In the genomic region with DNA sequence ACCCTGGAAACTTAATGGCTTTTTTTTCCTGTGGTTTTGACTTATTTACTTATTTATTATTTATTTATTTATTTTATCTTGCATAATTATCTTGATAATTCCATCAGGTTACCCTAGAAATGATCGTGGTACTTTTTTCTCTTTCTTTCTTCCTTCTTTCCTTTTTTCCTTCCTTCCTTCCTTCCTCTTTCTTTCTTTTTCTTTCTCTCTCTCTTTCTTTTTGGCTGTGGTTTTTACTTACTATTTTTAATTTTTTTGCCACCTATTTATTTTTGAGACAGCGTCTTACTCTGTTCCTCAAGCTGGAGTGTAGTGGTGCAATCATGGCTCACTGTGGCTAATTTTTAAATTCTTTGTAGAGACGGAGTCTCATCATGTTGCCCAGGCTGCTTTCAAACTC, we compare ENCODE assay signal across 27 cellular contexts. TPM values are rescaled to one million over a fixed set of nuclear protein-coding genes. Genes with fewer than 3 reads are reported as not detected.
DNase-seq lines count a peak whose midpoint lies in the region; ATAC-seq, FAIRE-seq and TF ChIP-seq lines count a peak whose summit lies in the region.
"Had no signal": no experiment of that assay in that cellular context is flagged by ENCODE, and none has a peak within 500 bp of the region (broad histone marks: within the 10 kb centered on the region; RNA-seq: fewer than 3 reads in every experiment).

No MANE protein-coding gene starts in this region.

- FAIRE-seq in K562 (lab: Jason Lieb, UNC), result no peak
- FAIRE-seq: A204.1, G401.6, GM12891 had no signal

- no peak overlapping the region for H3K4me3 ChIP-seq in BLaER1
- no peak overlapping the region for H3K4me3 ChIP-seq in BLaER1 treated with 17β-estradiol and CSF1 and Interleukin-3, amounts not matched to agents 10 nM and 100 nM
- H3K4me3 ChIP-seq in K562, result no peak overlapping the region
- no peak overlapping the region for H3K4me3 ChIP-seq in ovary

- H3K79me2 ChIP-seq in K562 (ENCODE audit: control insufficient read depth, insufficient read depth, low read length), result no peaks in the 10 kb centered on the region

- H4K20me1 ChIP-seq in BLaER1, result no peaks in the 10 kb centered on the region
- H4K20me1 ChIP-seq in BLaER1 treated with 17β-estradiol and CSF1 and Interleukin-3, amounts not matched to agents 10 nM and 100 nM, result no peaks in the 10 kb centered on the region
- no peaks in the 10 kb centered on the region for H4K20me1 ChIP-seq in K562 (replicated peaks; ENCODE audit: control insufficient read depth, insufficient read depth, low read length)

- intact Hi-C loops in K562 (cut with micrococcal nuclease), result no loop called here
- intact Hi-C loops in ovary (cut with DNase I), result no loop called here

- H3K27ac ChIP-seq in BLaER1 (no peak overlapping the region), K562 (ENCODE audit: extremely low read depth, low read depth, low read length) (no peak overlapping the region), ovary (no peak overlapping the region)
- H3K27ac ChIP-seq in BLaER1 treated with 17β-estradiol and CSF1 and Interleukin-3, amounts not matched to agents 10 nM and 100 nM, result no peak overlapping the region

- H3K27me3 ChIP-seq in BLaER1 (no peaks in the 10 kb centered on the region), K562 (ENCODE audit: control insufficient read depth in 2 of 2, insufficient read depth in 2 of 2, low read length in 2 of 2) (peaks cover 19 to 36% of the 10 kb centered on the region in 2 experiments; a peak in 4 of 5 replicates), ovary (no peaks in the 10 kb centered on the region)
- no peaks in the 10 kb centered on the region for H3K27me3 ChIP-seq in BLaER1 treated with 17β-estradiol and CSF1 and Interleukin-3, amounts not matched to agents 10 nM and 100 nM
- H3K27me3 ChIP-seq: BE2C had no signal

- peak overlapping the region; percentile 8; the same call in 1 of the 2 replicates for H3K4me2 ChIP-seq in BLaER1
- peak overlapping the region in 9 of 11 experiments; percentile 14 to 60 (median 39); a peak in 14 of 22 replicates for H3K4me2 ChIP-seq in BLaER1 treated with 17β-estradiol and CSF1 and Interleukin-3, amounts not matched to agents 10 nM and 100 nM
- no peak overlapping the region for H3K4me2 ChIP-seq in K562 (ENCODE audit: insufficient read depth, low read length)

- no peak for ATAC-seq in K562
- no peak for ATAC-seq in GM18873 (IDR thresholded peaks at IDR 0.05; ENCODE audit: low FRiP score, unreplicated experiment)
- ATAC-seq in HG03432 (IDR thresholded peaks at IDR 0.05; ENCODE audit: unreplicated experiment), result no peak

- peaks cover 38% of the 10 kb centered on the region for H3K9me3 ChIP-seq in BLaER1
- peaks cover 38 to 42% (median 40%) of the 10 kb centered on the region in 11 experiments for H3K9me3 ChIP-seq in BLaER1 treated with 17β-estradiol and CSF1 and Interleukin-3, amounts not matched to agents 10 nM and 100 nM (replicated peaks in 1 of 11)
- H3K9me3 ChIP-seq in K562 (replicated peaks; ENCODE audit: control insufficient read depth, insufficient read depth, low read depth, low read length), result peaks cover 8% of the 10 kb centered on the region
- H3K9me3 ChIP-seq in ovary, result no peaks in the 10 kb centered on the region
- H3K9me3 ChIP-seq: BE2C had no signal

- TF ChIP-seq CTCF in K562 (IDR thresholded peaks at IDR 0.05 in 2 of 3, conservative IDR thresholded peaks at IDR 0.05 in 1 of 3; ENCODE audit: insufficient read depth in 2 of 3, low read depth in 1 of 3, low read length in 3 of 3) (no peak), ovary (IDR thresholded peaks at IDR 0.05) (no peak)

- no peaks in the 10 kb centered on the region for H3K36me3 ChIP-seq in BLaER1
- H3K36me3 ChIP-seq in BLaER1 treated with 17β-estradiol and CSF1 and Interleukin-3, amounts not matched to agents 10 nM and 100 nM, result no peaks in the 10 kb centered on the region
- H3K36me3 ChIP-seq in K562 (ENCODE audit: control insufficient read depth, insufficient read depth, low read length), result no peaks in the 10 kb centered on the region
- H3K36me3 ChIP-seq in ovary, result no peaks in the 10 kb centered on the region
- H3K36me3 ChIP-seq: BE2C had no signal

- POLR2A ChIA-PET in K562 (lab: Yijun Ruan, JAX), result interaction anchor here (0.6 to 0.8 kb wide), 2 partner anchors 131 to 431 kb away, joined by 3 read pairs; no protein-coding TSS in a partner anchor

- CTCF ChIA-PET in K562 (lab: Yijun Ruan, JAX; ENCODE audit: low intra/inter-chr PET ratio), result no interaction called here

- WGBS in K562 (ENCODE audit: insufficient coverage, low coverage, missing lambda C conversion rate), result 9% methylated on average over 3 of the region's 3 CpGs
- 83 to 90% (median 84%) methylated on average over 3 of the region's 3 CpGs for WGBS in ovary, 3 donors

- DNase-seq in MV-4-11 (lab: John Stamatoyannopoulos, UW), result peak; percentile 20
- DNase-seq in K562 (ENCODE audit: extremely low read depth in 1 of 4, low spot score in 3 of 4), result no peak
- DNase-seq in DMS79 treated with DMSO at 0.1 percent for 48 hours (lab: John Stamatoyannopoulos, UW), result no peak
- DNase-seq in ovary, result no peak
- DNase-seq: 8988T; ACHN; BE2C; C1 segment of cervical spinal cord; CD4-positive, alpha-beta memory T cell; CD4-positive, CD25-positive, alpha-beta regulatory T cell; CD8-positive, alpha-beta memory T cell; COR-L47; DMS 273 treated with DMSO at 0.1 percent for 48 hours; DMS153; DMS53; DMS79; GF-D8 had no signal

- no peaks in the 10 kb centered on the region for H3K9me1 ChIP-seq in K562 (ENCODE audit: control insufficient read depth, insufficient read depth, low read length)

- in situ Hi-C loops in K562 (cut with MboI), result no loop called here

- no peak for TF ChIP-seq RAD21 in K562 (CRISPR knock-in tag; conservative IDR thresholded peaks at IDR 0.05 in 1 of 2, IDR thresholded peaks at IDR 0.05 in 1 of 2)

- H2AFZ ChIP-seq in K562 (ENCODE audit: low read depth, low read length), result no peak overlapping the region

- peaks cover 18% of the 10 kb centered on the region for H3K4me1 ChIP-seq in BLaER1
- H3K4me1 ChIP-seq in BLaER1 treated with 17β-estradiol and CSF1 and Interleukin-3, amounts not matched to agents 10 nM and 100 nM, result peaks cover 4 to 19% (median 15%) of the 10 kb centered on the region in 10 experiments; a peak in 16 of 20 replicates
- H3K4me1 ChIP-seq in K562 (replicated peaks in 1 of 2; ENCODE audit: control insufficient read depth in 2 of 2, insufficient read depth in 2 of 2, low read length in 2 of 2), result no peaks in the 10 kb centered on the region
- H3K4me1 ChIP-seq in ovary (ENCODE audit: insufficient read depth), result no peaks in the 10 kb centered on the region
- H3K4me1 ChIP-seq: BE2C had no signal

- H3K9ac ChIP-seq in BLaER1 (no peak overlapping the region), K562 (ENCODE audit: insufficient read depth in 1 of 2, low read depth in 2 of 2, low read length in 2 of 2) (no peak overlapping the region)
- no peak overlapping the region for H3K9ac ChIP-seq in BLaER1 treated with 17β-estradiol and CSF1 and Interleukin-3, amounts not matched to agents 10 nM and 100 nM

- TF ChIP-seq EP300 in K562 (IDR thresholded peaks at IDR 0.05; ENCODE audit: low read length) (no peak), ovary (IDR thresholded peaks at IDR 0.05) (no peak)

- no TSS peak for BruUV-seq in K562 (replicated peaks; lab: Mats Ljungman, UMichigan)

- TF ChIP-seq POLR2A in K562 (conservative IDR thresholded peaks at IDR 0.05) (no peak), ovary (IDR thresholded peaks at IDR 0.05) (no peak)

RNA-seq across cellular contexts. Expression of a gene that starts 6.2 kb away (rescaled TPM):
- not detected in 2 replicates for total RNA-seq in K562 (2011; cell fraction: chromatin; rRNA removed; ENCODE audit: low replicate concordance)
- not detected in 2 replicates for total RNA-seq in K562 (2011; cell fraction: nucleolus; rRNA removed)
- not detected in 2 replicates for total RNA-seq in K562 (2011; cell fraction: nucleoplasm; rRNA removed)
- total RNA-seq in K562 (2014; rRNA removed) (not detected in 2 replicates), K562 (2014; rRNA removed; fragmentation: Illumina TruSeq; extraction: Trizol) (not detected in 2 replicates), K562 (2015; rRNA removed; fragmentation: Illumina TruSeq; extraction: Trizol) (not detected in 2 replicates), K562 (2021) (not detected in 2 replicates), ovary (not detected)
- polyA plus RNA-seq in K562 (2011; rRNA removed) (not detected in 2 replicates), K562 (2014; fragmentation: Illumina TruSeq; extraction: Trizol) (not detected in 2 replicates), K562 (2014; fragmentation: Nextera tagmentation; extraction: Ambion mirVana) (not detected), K562 (2014; rRNA removed) (not detected in 2 replicates), ovary (not detected)
- not detected in 2 replicates for polyA plus RNA-seq in K562 (2011; cell fraction: cytosol; rRNA removed)
- polyA plus RNA-seq in K562 (2011; cell fraction: nucleus; rRNA removed), result not detected in 2 replicates
- not detected in 2 replicates for polyA plus RNA-seq in K562 (2012)
- polyA minus RNA-seq in K562 (2011; rRNA and poly(A)+ RNA removed), result not detected in 2 replicates
- polyA minus RNA-seq in K562 (2011; cell fraction: cytosol; rRNA and poly(A)+ RNA removed), result not detected in 2 replicates
- not detected in 2 replicates for polyA minus RNA-seq in K562 (2011; cell fraction: nucleus; rRNA and poly(A)+ RNA removed)
- total RNA-seq: A673; CD4-positive, alpha-beta memory T cell; CD4-positive, CD25-positive, alpha-beta regulatory T cell; CD8-positive, alpha-beta memory T cell had no signal
- polyA plus RNA-seq: AG04450; CD14-positive monocyte; CD4-positive, alpha-beta memory T cell; CD4-positive, CD25-positive, alpha-beta regulatory T cell; CD8-positive, alpha-beta memory T cell had no signal

RNA-seq across cellular contexts. Expression of a gene that starts 29.0 kb away (rescaled TPM):
- total RNA-seq in K562 (2011; cell fraction: chromatin; rRNA removed; ENCODE audit: low replicate concordance), result not detected in 2 replicates
- total RNA-seq in K562 (2011; cell fraction: nucleolus; rRNA removed), result 0.13 TPM in 1 of 2 replicates, not detected in the other
- not detected in 2 replicates for total RNA-seq in K562 (2011; cell fraction: nucleoplasm; rRNA removed)
- total RNA-seq in K562 (2014; rRNA removed) (not detected in 2 replicates), K562 (2014; rRNA removed; fragmentation: Illumina TruSeq; extraction: Trizol) (not detected in 2 replicates), K562 (2015; rRNA removed; fragmentation: Illumina TruSeq; extraction: Trizol) (not detected in 2 replicates), K562 (2021) (not detected in 2 replicates), ovary (under 1 TPM in 3 of 7 donors, not detected in 4; 0.05 to 0.40 (median 0.23) TPM)
- polyA plus RNA-seq in K562 (2011; rRNA removed) (0.13 TPM in 1 of 2 replicates, not detected in the other), K562 (2014; fragmentation: Illumina TruSeq; extraction: Trizol) (not detected in 2 replicates), K562 (2014; fragmentation: Nextera tagmentation; extraction: Ambion mirVana) (under 1 TPM in 1 of 2 experiments, not detected in 1; 0.01 TPM), K562 (2014; rRNA removed) (0.24 TPM in 1 of 2 replicates, not detected in the other), ovary (under 1 TPM in 1 of 2 donors, not detected in 1; 0.10 TPM)
- not detected in 2 replicates for polyA plus RNA-seq in K562 (2011; cell fraction: cytosol; rRNA removed)
- not detected in 2 replicates for polyA plus RNA-seq in K562 (2011; cell fraction: nucleus; rRNA removed)
- polyA plus RNA-seq in K562 (2012), result 0.04 TPM in 1 of 2 replicates, not detected in the other
- polyA minus RNA-seq in K562 (2011; rRNA and poly(A)+ RNA removed), result not detected in 2 replicates
- polyA minus RNA-seq in K562 (2011; cell fraction: cytosol; rRNA and poly(A)+ RNA removed), result not detected in 2 replicates
- polyA minus RNA-seq in K562 (2011; cell fraction: nucleus; rRNA and poly(A)+ RNA removed), result not detected in 2 replicates
- total RNA-seq: A673; CD4-positive, alpha-beta memory T cell; CD4-positive, CD25-positive, alpha-beta regulatory T cell; CD8-positive, alpha-beta memory T cell had no signal
- polyA plus RNA-seq: CD14-positive monocyte; CD4-positive, alpha-beta memory T cell; CD4-positive, CD25-positive, alpha-beta regulatory T cell; CD8-positive, alpha-beta memory T cell had no signal
